In genomic region chr10:132675031-132675740, GRCh38 we compare ENCODE assay signal across 16 cellular contexts.
"Had no signal": no experiment of that assay in that cellular context is flagged by ENCODE, and none has a peak within 500 bp of the region (broad histone marks: within the 10 kb centered on the region; RNA-seq: fewer than 3 reads in every experiment).

No MANE protein-coding gene starts in this region.

- H3K27ac ChIP-seq: esophagus muscularis mucosa, parathyroid adenoma, SJCRH30, upper lobe of left lung had no signal

- DNase-seq: activated CD4-positive, alpha-beta T cell treated with anti-CD3 and anti-CD28 coated beads, Interleukin-2, amount 50 U/mL, for 48 hours; activated CD4-positive, CD25-positive, alpha-beta regulatory T cell treated with anti-CD3 and anti-CD28 coated beads, Interleukin-2, amount 50 U/mL, for 72 hours; activated naive CD4-positive, alpha-beta T cell treated with Interleukin-2 at 50 U/mL for 16 hours; activated T-cell treated with anti-CD3 and anti-CD28 coated beads, Interleukin-2, amount 50 U/mL, for 48 hours; amygdala; immature natural killer cell; retina; SJCRH30; substantia nigra had no signal

- H3K4me3 ChIP-seq: esophagus muscularis mucosa, SJCRH30, smooth muscle cell, upper lobe of left lung had no signal

- H3K4me3 Mint-ChIP-seq: brain; immature natural killer cell; stimulated activated effector memory CD8-positive, alpha-beta T cell treated with anti-CD3 and anti-CD28 coated beads, Interleukin-12 subunit alpha, Interleukin-12 subunit beta, amount 100 ng/mL, for 72 hours; T-helper 2 cell treated with Interferon-gamma antibody and Interleukin-4, amounts not matched to agents 5 μg/mL and 100 μg/mL, for 36 hours had no signal

- H3K27ac Mint-ChIP-seq: brain; immature natural killer cell; stimulated activated effector memory CD8-positive, alpha-beta T cell treated with anti-CD3 and anti-CD28 coated beads, Interleukin-12 subunit alpha, Interleukin-12 subunit beta, amount 100 ng/mL, for 72 hours; T-helper 2 cell treated with Interferon-gamma antibody and Interleukin-4, amounts not matched to agents 5 μg/mL and 100 μg/mL, for 36 hours had no signal

- H3K4me1 ChIP-seq: parathyroid adenoma, SJCRH30, upper lobe of left lung had no signal

- ATAC-seq: stimulated activated effector memory CD8-positive, alpha-beta T cell treated with anti-CD3 and anti-CD28 coated beads, Interleukin-12 subunit alpha, Interleukin-12 subunit beta, amount 100 ng/mL, for 72 hours had no signal

- H3K9me3 Mint-ChIP-seq: stimulated activated effector memory CD8-positive, alpha-beta T cell treated with anti-CD3 and anti-CD28 coated beads, Interleukin-12 subunit alpha, Interleukin-12 subunit beta, amount 100 ng/mL, for 72 hours; T-helper 2 cell treated with Interferon-gamma antibody and Interleukin-4, amounts not matched to agents 5 μg/mL and 100 μg/mL, for 36 hours had no signal

- H3K27me3 ChIP-seq: esophagus muscularis mucosa, SJCRH30, upper lobe of left lung had no signal

- H3K36me3 ChIP-seq: SJCRH30, upper lobe of left lung had no signal

- H3K9me3 ChIP-seq: esophagus muscularis mucosa, SJCRH30, upper lobe of left lung had no signal
